32 cellular contexts compared by ENCODE assay signal in the genomic region with DNA sequence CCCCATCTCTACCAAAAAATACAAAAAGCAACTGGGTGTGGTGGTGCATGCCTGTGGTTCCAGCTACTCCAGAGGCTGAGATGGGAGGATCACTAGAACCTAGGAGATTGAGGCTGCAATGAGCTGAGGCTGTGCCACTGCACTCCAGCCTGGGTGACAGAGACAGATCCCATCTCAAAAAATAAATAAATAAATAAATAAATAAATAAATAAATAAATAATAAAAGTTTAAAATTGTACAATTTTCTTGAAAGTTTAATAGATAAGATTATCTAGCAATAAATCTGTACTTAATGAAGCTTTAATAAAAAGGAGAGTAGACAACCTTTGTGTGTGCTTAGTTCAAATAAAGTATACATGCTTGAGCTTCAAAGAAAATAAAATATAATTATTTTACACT.
"Had no signal": no experiment of that assay in that cellular context is flagged by ENCODE, and none has a peak within 500 bp of the region (broad histone marks: within the 10 kb centered on the region; RNA-seq: fewer than 3 reads in every experiment).

No MANE protein-coding gene starts in this region.

- H3K4me1 ChIP-seq: adrenal gland, ascending aorta, body of pancreas, breast epithelium had no signal

- H3K36me3 ChIP-seq: adrenal gland, ascending aorta, brain microvascular endothelial cell, breast epithelium, cardiac muscle cell had no signal

- H3K27ac ChIP-seq: adrenal gland, ascending aorta, body of pancreas, brain microvascular endothelial cell, breast epithelium, cardiac muscle cell had no signal

- DNase-seq: activated effector memory CD4-positive, alpha-beta T cell treated with anti-CD3 and anti-CD28 coated beads, Interleukin-2, amount 50 U/mL, for 16 hours; activated effector memory CD4-positive, alpha-beta T cell treated with Interleukin-2 at 50 U/mL for 16 hours; activated gamma-delta T cell; activated gamma-delta T cell treated with Interleukin-2 at 50 U/mL for 16 hours; activated naive CD4-positive, alpha-beta T cell; activated naive CD4-positive, alpha-beta T cell treated with anti-CD3 and anti-CD28 coated beads for 36 hours; activated naive CD4-positive, alpha-beta T cell treated with anti-CD3 and anti-CD28 coated beads, Interleukin-2, amount 10 ng/mL, durations not matched to agents 7 days and 5 days; activated naive CD4-positive, alpha-beta T cell treated with anti-CD3 and anti-CD28 coated beads, Interleukin-2, amount 50 U/mL, for 16 hours; activated naive CD4-positive, alpha-beta T cell treated with Interleukin-2 at 50 U/mL for 16 hours; activated naive CD8-positive, alpha-beta T cell treated with anti-CD3 and anti-CD28 coated beads for 36 hours; activated naive CD8-positive, alpha-beta T cell treated with anti-CD3 and anti-CD28 coated beads, Interleukin-2, amount 10 ng/mL, durations not matched to agents 7 days and 5 days; activated naive CD8-positive, alpha-beta T cell treated with anti-CD3 and anti-CD28 coated beads, Interleukin-2, amount 50 U/mL, for 24 hours; activated T-cell treated with anti-CD3 and anti-CD28 coated beads, Interleukin-2, amount 50 U/mL, for 4 hours; activated T-cell treated with anti-CD3 and anti-CD28 coated beads, Interleukin-2, amount 50 U/mL, for 48 hours; activated T-cell treated with anti-CD3 and anti-CD28 coated beads, Interleukin-2, amount 50 U/mL, for 72 hours; adrenal gland; amniotic stem cell; amygdala; anterior cingulate cortex; aorta; body of pancreas; brain microvascular endothelial cell; caudate nucleus; central memory CD4-positive, alpha-beta T cell; cerebellar nuclear complex had no signal

- ATAC-seq: activated naive CD4-positive, alpha-beta T cell treated with anti-CD3 and anti-CD28 coated beads, Interleukin-2, amount 50 U/mL, for 72 hours; activated naive CD8-positive, alpha-beta T cell treated with anti-CD3 and anti-CD28 coated beads, Interleukin-2, amount 50 U/mL, for 24 hours; activated T-cell treated with anti-CD3 and anti-CD28 coated beads, Interleukin-2, amount 50 U/mL, for 4 hours; activated T-cell treated with anti-CD3 and anti-CD28 coated beads, Interleukin-2, amount 50 U/mL, for 72 hours; activated T-helper 17 cell treated with anti-CD3 and anti-CD28 coated beads, Interleukin-2, amount 50 U/mL, for 72 hours; body of pancreas had no signal

- H3K9me3 ChIP-seq: adrenal gland, ascending aorta, body of pancreas, breast epithelium had no signal

- FAIRE-seq: astrocyte, bronchial epithelial cell had no signal

- H3K4me3 ChIP-seq: adrenal gland, ascending aorta, body of pancreas, breast epithelium, cardiac muscle cell had no signal
